Comparison of ENCODE assay signal across 15 cellular contexts in the genomic region with DNA sequence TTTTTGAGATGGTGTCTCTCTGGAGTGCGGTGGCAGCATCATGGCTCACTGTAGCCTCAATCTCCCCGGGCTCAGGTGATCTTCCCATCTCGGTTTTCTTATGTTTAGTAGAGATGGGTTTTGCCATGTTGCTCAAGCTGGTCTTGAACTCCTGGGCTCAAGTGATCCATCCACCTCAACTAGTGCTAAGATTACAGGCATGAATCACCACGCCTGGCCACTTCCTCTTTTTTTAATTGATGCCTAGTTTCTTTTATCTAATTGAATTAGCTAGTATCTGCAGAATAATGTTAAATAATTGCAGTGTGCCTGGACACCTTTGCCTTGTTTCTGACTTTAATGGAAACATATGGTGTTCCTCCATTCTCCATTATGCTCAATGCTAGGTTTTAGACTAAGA. TPM values are rescaled to one million over a fixed set of nuclear protein-coding genes. Genes with fewer than 3 reads are reported as not detected.
"Had no signal": no experiment of that assay in that cellular context is flagged by ENCODE, and none has a peak within 500 bp of the region (broad histone marks: within the 10 kb centered on the region; RNA-seq: fewer than 3 reads in every experiment).

No MANE protein-coding gene starts in this region.

- DNase-seq: activated CD4-positive, alpha-beta T cell treated with anti-CD3 and anti-CD28 coated beads for 48 hours; activated naive CD4-positive, alpha-beta T cell treated with anti-CD3 and anti-CD28 coated beads for 36 hours; caudate nucleus; colonic mucosa; heart left ventricle; mammary epithelial cell; mucosa of descending colon; natural killer cell; tibial artery had no signal

- H3K4me1 Mint-ChIP-seq: activated T-helper 17 cell treated with anti-CD3 and anti-CD28 coated beads, Interleukin-2, amount 50 U/mL, for 72 hours; natural killer cell had no signal

- H3K4me3 Mint-ChIP-seq: activated naive CD4-positive, alpha-beta T cell treated with anti-CD3 and anti-CD28 coated beads for 36 hours; activated T-helper 17 cell treated with anti-CD3 and anti-CD28 coated beads, Interleukin-2, amount 50 U/mL, for 72 hours; natural killer cell had no signal

- H3K27me3 ChIP-seq: colonic mucosa, heart left ventricle, right atrium auricular region, vagina had no signal

- H3K9me3 ChIP-seq: colonic mucosa, heart left ventricle, mucosa of descending colon, right atrium auricular region, tibial artery, vagina had no signal

- ATAC-seq: activated T-helper 17 cell treated with anti-CD3 and anti-CD28 coated beads, Interleukin-2, amount 50 U/mL, for 72 hours; heart left ventricle; left lobe of liver; mucosa of descending colon; natural killer cell had no signal

- H3K27ac ChIP-seq: colonic mucosa, heart left ventricle, right atrium auricular region, skin epidermis, tibial artery, vagina had no signal

- H3K9me3 Mint-ChIP-seq: activated naive CD4-positive, alpha-beta T cell treated with anti-CD3 and anti-CD28 coated beads for 36 hours; activated T-helper 17 cell treated with anti-CD3 and anti-CD28 coated beads, Interleukin-2, amount 50 U/mL, for 72 hours; natural killer cell had no signal

- H3K4me3 ChIP-seq: colonic mucosa, heart left ventricle, mucosa of descending colon, right atrium auricular region, skin epidermis, tibial artery, vagina had no signal

- H3K4me1 ChIP-seq: colonic mucosa, right atrium auricular region, tibial artery had no signal

- H3K36me3 ChIP-seq: colonic mucosa, heart left ventricle, right atrium auricular region, tibial artery, vagina had no signal

- H3K36me3 Mint-ChIP-seq: natural killer cell had no signal

RNA-seq across cellular contexts. Expression of gene SLC22A16, which starts 38.4 kb away (rescaled TPM):
- total RNA-seq: activated naive CD4-positive, alpha-beta T cell treated with anti-CD3 and anti-CD28 coated beads for 36 hours; activated T-helper 17 cell treated with anti-CD3 and anti-CD28 coated beads, Interleukin-2, amount 50 U/mL, for 72 hours; frontal cortex; left lobe of liver; natural killer cell; right atrium auricular region; vagina had no signal
- polyA plus RNA-seq: mammary epithelial cell had no signal
